ENCODE assay signal across 8 cellular contexts in the genomic region with DNA sequence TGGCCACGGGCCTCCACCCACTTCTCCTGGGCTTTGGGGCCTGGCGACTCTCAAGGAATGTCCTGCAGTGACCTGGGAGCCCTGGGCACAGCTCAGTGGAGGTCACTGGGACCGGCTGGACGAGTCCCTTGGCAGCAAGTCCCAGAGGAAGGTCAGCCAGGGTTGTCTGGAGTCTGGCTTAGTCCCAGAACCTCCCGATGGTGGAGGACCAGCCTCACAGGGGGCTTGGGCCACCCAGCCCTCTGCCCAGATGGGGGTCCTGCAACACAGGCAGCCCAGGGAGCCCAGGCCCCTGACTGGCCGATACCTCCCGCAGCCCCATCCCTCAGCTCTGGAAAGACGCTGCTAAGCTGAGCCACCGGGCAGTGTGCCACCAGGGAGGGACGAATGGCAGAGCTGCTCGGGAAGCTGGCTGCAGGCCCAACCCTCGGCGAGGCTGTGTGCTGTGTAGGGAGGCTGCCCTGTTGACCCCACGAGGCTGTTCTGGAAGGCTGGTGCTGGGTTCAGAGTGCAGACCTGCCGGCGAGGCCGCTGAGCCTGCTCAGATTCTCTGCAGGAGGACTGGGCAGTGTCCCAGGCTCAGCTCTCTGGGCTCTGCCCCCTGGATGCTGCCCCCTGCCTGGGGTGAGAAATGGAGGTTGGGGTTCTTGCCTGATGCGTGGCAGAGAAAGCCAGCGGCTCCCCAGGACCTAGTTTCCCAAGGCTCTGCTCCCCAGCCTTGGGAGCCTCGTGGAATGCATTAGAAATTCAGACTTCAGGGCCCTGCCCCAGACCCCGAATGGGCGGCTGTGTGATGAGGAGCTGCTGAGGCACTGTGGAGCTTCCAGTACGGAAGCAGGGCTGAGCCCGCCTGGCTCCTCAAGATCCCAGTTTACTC.
A peak's percentile ranks its signal among the peaks of the same experiment; 100 is the strongest.
DNase-seq lines count a peak whose midpoint lies in the region; ATAC-seq and TF ChIP-seq lines count a peak whose summit lies in the region.

No MANE protein-coding gene starts in this region.

- H3K4me1 ChIP-seq in RWPE2 (ENCODE audit: insufficient read depth, poor library complexity, severe bottlenecking): no peaks in the 10 kb centered on the region
- H3K4me1 ChIP-seq in psoas muscle: no peaks in the 10 kb centered on the region

- intact Hi-C loops in cardiac septum (cut with DNase I) (no loop called here), psoas muscle (cut with DNase I) (no loop called here)
- intact Hi-C loops in activated T-helper 1 cell treated with anti-CD3 and anti-CD28 coated beads, Interleukin-12 subunit alpha, Interleukin-12 subunit beta, Interleukin-2, Interleukin-4 antibody, amounts not matched to agents 30 ng/mL and 10 ng/mL and 1 ng/mL, durations not matched to agents 14 hours and 24 hours and 36 hours (cut with micrococcal nuclease): no loop called here

- no peak overlapping the region for H3K4me3 ChIP-seq in RWPE2 (ENCODE audit: severe bottlenecking)
- no peak overlapping the region for H3K4me3 ChIP-seq in psoas muscle

- ATAC-seq in RWPE2 (ENCODE audit: low read depth) (0 out of 3 replicates have a peak, but pooled peaks have one; percentile 8), psoas muscle (peak; percentile 40 to 70 (median 58)), GM19463 (IDR thresholded peaks at IDR 0.05; ENCODE audit: unreplicated experiment) (no peak)

- no peaks in the 10 kb centered on the region for H3K4me1 Mint-ChIP-seq in activated CD4-positive, alpha-beta T cell treated with anti-CD3 and anti-CD28 coated beads, Interleukin-2, amount 10 ng/mL, durations not matched to agents 7 days and 5 days
- no peaks in the 10 kb centered on the region for H3K4me1 Mint-ChIP-seq in activated T-cell treated with anti-CD3 and anti-CD28 coated beads, Interleukin-2, amount 50 U/mL, for 24 hours (ENCODE audit: low read depth)
- H3K4me1 Mint-ChIP-seq in activated T-helper 1 cell treated with anti-CD3 and anti-CD28 coated beads, Interleukin-12 subunit alpha, Interleukin-12 subunit beta, Interleukin-2, Interleukin-4 antibody, amounts not matched to agents 30 ng/mL and 10 ng/mL and 1 ng/mL, durations not matched to agents 14 hours and 24 hours and 36 hours (ENCODE audit: low read depth): no peaks in the 10 kb centered on the region

- no peak overlapping the region for H3K4me3 Mint-ChIP-seq in activated CD4-positive, alpha-beta T cell treated with anti-CD3 and anti-CD28 coated beads, Interleukin-2, amount 10 ng/mL, durations not matched to agents 7 days and 5 days
- no peak overlapping the region for H3K4me3 Mint-ChIP-seq in activated T-cell treated with anti-CD3 and anti-CD28 coated beads, Interleukin-2, amount 50 U/mL, for 24 hours
- no peak overlapping the region for H3K4me3 Mint-ChIP-seq in activated T-helper 1 cell treated with anti-CD3 and anti-CD28 coated beads, Interleukin-12 subunit alpha, Interleukin-12 subunit beta, Interleukin-2, Interleukin-4 antibody, amounts not matched to agents 30 ng/mL and 10 ng/mL and 1 ng/mL, durations not matched to agents 14 hours and 24 hours and 36 hours

- DNase-seq in EL (peak; percentile 23), RWPE2 (ENCODE audit: low spot score) (no peak), cardiac septum (ENCODE audit: low spot score) (peak; percentile 89), psoas muscle (peak; percentile 75 to 82)
- no peak for DNase-seq in activated CD4-positive, alpha-beta T cell treated with anti-CD3 and anti-CD28 coated beads, Interleukin-2, amount 10 ng/mL, durations not matched to agents 7 days and 5 days
- no peak for DNase-seq in activated T-cell treated with anti-CD3 and anti-CD28 coated beads, Interleukin-2, amount 50 U/mL, for 24 hours
- no peak for DNase-seq in activated T-helper 1 cell treated with anti-CD3 and anti-CD28 coated beads, Interleukin-12 subunit alpha, Interleukin-12 subunit beta, Interleukin-2, Interleukin-4 antibody, amounts not matched to agents 30 ng/mL and 10 ng/mL and 1 ng/mL, durations not matched to agents 14 hours and 24 hours and 36 hours (ENCODE audit: low spot score)

- POLR2A ChIA-PET in activated CD4-positive, alpha-beta T cell treated with anti-CD3 and anti-CD28 coated beads, Interleukin-2, amount 10 ng/mL, durations not matched to agents 7 days and 5 days (lab: Charles Lee): no interaction called here

- H3K9me3 ChIP-seq in RWPE2 (ENCODE audit: severe bottlenecking): no peaks in the 10 kb centered on the region
- no peaks in the 10 kb centered on the region for H3K9me3 ChIP-seq in psoas muscle

- CTCF ChIA-PET in activated CD4-positive, alpha-beta T cell treated with anti-CD3 and anti-CD28 coated beads, Interleukin-2, amount 10 ng/mL, durations not matched to agents 7 days and 5 days (lab: Charles Lee): interaction anchor here (0.5 to 1.4 kb wide), 2 partner anchors 37 to 1446 kb away, joined by 3 read pairs; no protein-coding TSS in a partner anchor

- peaks cover 14% of the 10 kb centered on the region for H3K27me3 ChIP-seq in RWPE2 (ENCODE audit: insufficient read depth, poor library complexity, severe bottlenecking)
- H3K27me3 ChIP-seq in psoas muscle (ENCODE audit: insufficient read depth in 3 of 3, low read length in 2 of 3): peaks cover 0 to 41% (median 9%) of the 10 kb centered on the region in 3 donors

- no peaks in the 10 kb centered on the region for H3K27me3 Mint-ChIP-seq in activated CD4-positive, alpha-beta T cell treated with anti-CD3 and anti-CD28 coated beads, Interleukin-2, amount 10 ng/mL, durations not matched to agents 7 days and 5 days
- H3K27me3 Mint-ChIP-seq in activated T-cell treated with anti-CD3 and anti-CD28 coated beads, Interleukin-2, amount 50 U/mL, for 24 hours: peaks cover 6% of the 10 kb centered on the region
- H3K27me3 Mint-ChIP-seq in activated T-helper 1 cell treated with anti-CD3 and anti-CD28 coated beads, Interleukin-12 subunit alpha, Interleukin-12 subunit beta, Interleukin-2, Interleukin-4 antibody, amounts not matched to agents 30 ng/mL and 10 ng/mL and 1 ng/mL, durations not matched to agents 14 hours and 24 hours and 36 hours (ENCODE audit: insufficient read depth): no peaks in the 10 kb centered on the region

- 17 to 25% (median 24%) methylated on average over 23 to 24 of the region's 24 CpGs for WGBS in psoas muscle, 3 donors

- TF ChIP-seq CTCF in RWPE2 (IDR thresholded peaks at IDR 0.05; ENCODE audit: poor library complexity, severe bottlenecking): no peak
- TF ChIP-seq CTCF in psoas muscle (IDR thresholded peaks at IDR 0.05): no peak

- H3K36me3 ChIP-seq in RWPE2 (ENCODE audit: low read depth) (no peaks in the 10 kb centered on the region), psoas muscle (ENCODE audit: insufficient read depth in 1 of 2, low read depth in 1 of 2) (no peaks in the 10 kb centered on the region)

- H3K9me3 Mint-ChIP-seq in activated CD4-positive, alpha-beta T cell treated with anti-CD3 and anti-CD28 coated beads, Interleukin-2, amount 10 ng/mL, durations not matched to agents 7 days and 5 days: no peaks in the 10 kb centered on the region
- H3K9me3 Mint-ChIP-seq in activated T-cell treated with anti-CD3 and anti-CD28 coated beads, Interleukin-2, amount 50 U/mL, for 24 hours: no peaks in the 10 kb centered on the region
- no peaks in the 10 kb centered on the region for H3K9me3 Mint-ChIP-seq in activated T-helper 1 cell treated with anti-CD3 and anti-CD28 coated beads, Interleukin-12 subunit alpha, Interleukin-12 subunit beta, Interleukin-2, Interleukin-4 antibody, amounts not matched to agents 30 ng/mL and 10 ng/mL and 1 ng/mL, durations not matched to agents 14 hours and 24 hours and 36 hours

- H3K27ac ChIP-seq in RWPE2 (ENCODE audit: poor library complexity, severe bottlenecking) (no peak overlapping the region), psoas muscle (no peak overlapping the region)

- H3K36me3 Mint-ChIP-seq in activated CD4-positive, alpha-beta T cell treated with anti-CD3 and anti-CD28 coated beads, Interleukin-2, amount 10 ng/mL, durations not matched to agents 7 days and 5 days (ENCODE audit: low read depth): no peaks in the 10 kb centered on the region
- no peaks in the 10 kb centered on the region for H3K36me3 Mint-ChIP-seq in activated T-cell treated with anti-CD3 and anti-CD28 coated beads, Interleukin-2, amount 50 U/mL, for 24 hours (ENCODE audit: low read depth)
- no peaks in the 10 kb centered on the region for H3K36me3 Mint-ChIP-seq in activated T-helper 1 cell treated with anti-CD3 and anti-CD28 coated beads, Interleukin-12 subunit alpha, Interleukin-12 subunit beta, Interleukin-2, Interleukin-4 antibody, amounts not matched to agents 30 ng/mL and 10 ng/mL and 1 ng/mL, durations not matched to agents 14 hours and 24 hours and 36 hours (ENCODE audit: low read depth)

- no peak overlapping the region for H3K27ac Mint-ChIP-seq in activated CD4-positive, alpha-beta T cell treated with anti-CD3 and anti-CD28 coated beads, Interleukin-2, amount 10 ng/mL, durations not matched to agents 7 days and 5 days
- no peak overlapping the region for H3K27ac Mint-ChIP-seq in activated T-cell treated with anti-CD3 and anti-CD28 coated beads, Interleukin-2, amount 50 U/mL, for 24 hours
- no peak overlapping the region for H3K27ac Mint-ChIP-seq in activated T-helper 1 cell treated with anti-CD3 and anti-CD28 coated beads, Interleukin-12 subunit alpha, Interleukin-12 subunit beta, Interleukin-2, Interleukin-4 antibody, amounts not matched to agents 30 ng/mL and 10 ng/mL and 1 ng/mL, durations not matched to agents 14 hours and 24 hours and 36 hours

Comparison
In these comparisons a context has a peak if more than half of its experiments do, and no peak if none do; other contexts are left out.
1. DNase-seq: peak in EL (single experiment), cardiac septum (single experiment) and psoas muscle (2 of 2); none in RWPE2 (single experiment), activated CD4-positive, alpha-beta T cell treated with anti-CD3 and anti-CD28 coated beads, Interleukin-2, amount 10 ng/mL, durations not matched to agents 7 days and 5 days (single experiment), activated T-cell treated with anti-CD3 and anti-CD28 coated beads, Interleukin-2, amount 50 U/mL, for 24 hours (single experiment) and activated T-helper 1 cell treated with anti-CD3 and anti-CD28 coated beads, Interleukin-12 subunit alpha, Interleukin-12 subunit beta, Interleukin-2, Interleukin-4 antibody, amounts not matched to agents 30 ng/mL and 10 ng/mL and 1 ng/mL, durations not matched to agents 14 hours and 24 hours and 36 hours (single experiment).